ENCODE assay signal across 14 cellular contexts in genomic region chr10:77738496-77739158, GRCh38.
"Had no signal": no experiment of that assay in that cellular context is flagged by ENCODE, and none has a peak within 500 bp of the region (broad histone marks: within the 10 kb centered on the region; RNA-seq: fewer than 3 reads in every experiment).

No MANE protein-coding gene starts in this region.

- H3K27me3 ChIP-seq: cardiac muscle cell, spleen, transverse colon had no signal

- H3K4me3 ChIP-seq: cardiac muscle cell, spleen, transverse colon had no signal

- H3K27ac ChIP-seq: cardiac muscle cell, spleen, transverse colon had no signal

- DNase-seq: activated CD4-positive, CD25-positive, alpha-beta regulatory T cell; activated CD8-positive, alpha-beta memory T cell treated with anti-CD3 and anti-CD28 coated beads, Interleukin-2, amount 10 ng/mL, durations not matched to agents 7 days and 5 days; activated gamma-delta T cell treated with Interleukin-2 at 50 U/mL for 16 hours; activated naive CD8-positive, alpha-beta T cell treated with anti-CD3 and anti-CD28 coated beads for 36 hours; activated T-cell treated with anti-CD3 and anti-CD28 coated beads, Interleukin-2, amount 50 U/mL, for 4 hours; aorta; hippocampal formation; kidney glomerular epithelial cell; right cardiac atrium; spleen; stimulated activated CD4-positive, alpha-beta T cell treated with anti-CD3 and anti-CD28 coated beads, Interleukin-2, amount 100 ng/mL, for 24 hours; stimulated activated naive B cell treated with anti-CD40 and anti-IgM and Interleukin-4, amounts not matched to agents 10 μg/mL and 1 μg/mL and 100 μg/mL, for 72 hours; transverse colon had no signal

- ATAC-seq: activated CD8-positive, alpha-beta memory T cell treated with anti-CD3 and anti-CD28 coated beads, Interleukin-2, amount 10 ng/mL, durations not matched to agents 7 days and 5 days; activated T-cell treated with anti-CD3 and anti-CD28 coated beads, Interleukin-2, amount 50 U/mL, for 4 hours; right cardiac atrium; stimulated activated naive B cell treated with anti-CD40 and anti-IgM and Interleukin-4, amounts not matched to agents 10 μg/mL and 1 μg/mL and 100 μg/mL, for 72 hours had no signal

- H3K4me1 ChIP-seq: spleen, transverse colon had no signal

- H3K36me3 ChIP-seq: cardiac muscle cell, spleen, transverse colon had no signal
